In the genomic region with DNA sequence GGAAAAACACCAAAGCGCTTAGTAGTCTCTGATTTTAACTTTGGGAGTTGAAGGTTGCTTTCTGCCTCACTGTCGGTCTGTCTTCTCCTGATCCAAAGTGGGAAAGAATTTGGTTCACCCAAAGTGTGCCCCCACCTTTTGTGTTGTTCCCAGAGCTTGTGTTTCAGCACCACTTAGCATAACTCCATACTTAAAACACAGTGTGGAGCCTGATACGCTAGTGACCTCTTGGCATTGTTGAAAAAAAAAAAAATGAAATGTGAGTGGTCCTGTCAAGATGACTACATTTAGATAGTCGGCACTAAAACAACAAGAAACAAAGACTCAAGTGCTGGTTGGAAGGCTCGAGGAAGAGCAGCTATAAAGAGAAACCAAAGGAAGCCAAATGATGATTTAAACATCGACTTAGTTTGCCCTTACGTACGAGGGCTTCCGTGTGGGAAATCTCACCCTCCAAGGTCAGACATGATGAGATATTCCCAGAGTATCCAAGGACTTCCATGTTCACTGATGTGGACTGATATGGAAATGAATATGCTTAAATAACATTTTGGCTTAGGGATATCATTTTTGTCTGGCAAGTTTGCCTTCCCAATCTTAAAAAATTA, we compare ENCODE assay signal across 1 cellular context.
TF ChIP-seq lines count a peak whose summit lies in the region.

No MANE protein-coding gene starts in this region.

TF ChIP-seq in GM23338, 12 proteins besides CTCF, POLR2A, EP300 and RAD21 (continued from another document):
- TF ChIP-seq, protein P1, sequence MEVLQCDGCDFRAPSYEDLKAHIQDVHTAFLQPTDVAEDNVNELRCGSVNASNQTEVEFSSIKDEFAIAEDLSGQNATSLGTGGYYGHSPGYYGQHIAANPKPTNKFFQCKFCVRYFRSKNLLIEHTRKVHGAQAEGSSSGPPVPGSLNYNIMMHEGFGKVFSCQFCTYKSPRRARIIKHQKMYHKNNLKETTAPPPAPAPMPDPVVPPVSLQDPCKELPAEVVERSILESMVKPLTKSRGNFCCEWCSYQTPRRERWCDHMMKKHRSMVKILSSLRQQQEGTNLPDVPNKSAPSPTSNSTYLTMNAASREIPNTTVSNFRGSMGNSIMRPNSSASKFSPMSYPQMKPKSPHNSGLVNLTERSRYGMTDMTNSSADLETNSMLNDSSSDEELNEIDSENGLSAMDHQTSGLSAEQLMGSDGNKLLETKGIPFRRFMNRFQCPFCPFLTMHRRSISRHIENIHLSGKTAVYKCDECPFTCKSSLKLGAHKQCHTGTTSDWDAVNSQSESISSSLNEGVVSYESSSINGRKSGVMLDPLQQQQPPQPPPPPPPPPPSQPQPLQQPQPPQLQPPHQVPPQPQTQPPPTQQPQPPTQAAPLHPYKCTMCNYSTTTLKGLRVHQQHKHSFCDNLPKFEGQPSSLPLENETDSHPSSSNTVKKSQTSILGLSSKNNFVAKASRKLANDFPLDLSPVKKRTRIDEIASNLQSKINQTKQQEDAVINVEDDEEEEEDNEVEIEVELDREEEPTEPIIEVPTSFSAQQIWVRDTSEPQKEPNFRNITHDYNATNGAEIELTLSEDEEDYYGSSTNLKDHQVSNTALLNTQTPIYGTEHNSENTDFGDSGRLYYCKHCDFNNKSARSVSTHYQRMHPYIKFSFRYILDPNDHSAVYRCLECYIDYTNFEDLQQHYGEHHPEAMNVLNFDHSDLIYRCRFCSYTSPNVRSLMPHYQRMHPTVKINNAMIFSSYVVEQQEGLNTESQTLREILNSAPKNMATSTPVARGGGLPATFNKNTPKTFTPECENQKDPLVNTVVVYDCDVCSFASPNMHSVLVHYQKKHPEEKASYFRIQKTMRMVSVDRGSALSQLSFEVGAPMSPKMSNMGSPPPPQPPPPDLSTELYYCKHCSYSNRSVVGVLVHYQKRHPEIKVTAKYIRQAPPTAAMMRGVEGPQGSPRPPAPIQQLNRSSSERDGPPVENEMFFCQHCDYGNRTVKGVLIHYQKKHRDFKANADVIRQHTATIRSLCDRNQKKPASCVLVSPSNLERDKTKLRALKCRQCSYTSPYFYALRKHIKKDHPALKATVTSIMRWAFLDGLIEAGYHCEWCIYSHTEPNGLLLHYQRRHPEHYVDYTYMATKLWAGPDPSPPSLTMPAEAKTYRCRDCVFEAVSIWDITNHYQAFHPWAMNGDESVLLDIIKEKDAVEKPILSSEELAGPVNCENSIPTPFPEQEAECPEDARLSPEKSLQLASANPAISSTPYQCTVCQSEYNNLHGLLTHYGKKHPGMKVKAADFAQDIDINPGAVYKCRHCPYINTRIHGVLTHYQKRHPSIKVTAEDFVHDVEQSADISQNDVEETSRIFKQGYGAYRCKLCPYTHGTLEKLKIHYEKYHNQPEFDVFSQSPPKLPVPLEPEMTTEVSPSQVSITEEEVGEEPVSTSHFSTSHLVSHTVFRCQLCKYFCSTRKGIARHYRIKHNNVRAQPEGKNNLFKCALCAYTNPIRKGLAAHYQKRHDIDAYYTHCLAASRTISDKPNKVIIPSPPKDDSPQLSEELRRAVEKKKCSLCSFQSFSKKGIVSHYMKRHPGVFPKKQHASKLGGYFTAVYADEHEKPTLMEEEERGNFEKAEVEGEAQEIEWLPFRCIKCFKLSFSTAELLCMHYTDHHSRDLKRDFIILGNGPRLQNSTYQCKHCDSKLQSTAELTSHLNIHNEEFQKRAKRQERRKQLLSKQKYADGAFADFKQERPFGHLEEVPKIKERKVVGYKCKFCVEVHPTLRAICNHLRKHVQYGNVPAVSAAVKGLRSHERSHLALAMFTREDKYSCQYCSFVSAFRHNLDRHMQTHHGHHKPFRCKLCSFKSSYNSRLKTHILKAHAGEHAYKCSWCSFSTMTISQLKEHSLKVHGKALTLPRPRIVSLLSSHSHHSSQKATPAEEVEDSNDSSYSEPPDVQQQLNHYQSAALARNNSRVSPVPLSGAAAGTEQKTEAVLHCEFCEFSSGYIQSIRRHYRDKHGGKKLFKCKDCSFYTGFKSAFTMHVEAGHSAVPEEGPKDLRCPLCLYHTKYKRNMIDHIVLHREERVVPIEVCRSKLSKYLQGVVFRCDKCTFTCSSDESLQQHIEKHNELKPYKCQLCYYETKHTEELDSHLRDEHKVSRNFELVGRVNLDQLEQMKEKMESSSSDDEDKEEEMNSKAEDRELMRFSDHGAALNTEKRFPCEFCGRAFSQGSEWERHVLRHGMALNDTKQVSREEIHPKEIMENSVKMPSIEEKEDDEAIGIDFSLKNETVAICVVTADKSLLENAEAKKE (CRISPR knock-in tag; IDR thresholded peaks at IDR 0.05): no peak
- TF ChIP-seq, protein P2, sequence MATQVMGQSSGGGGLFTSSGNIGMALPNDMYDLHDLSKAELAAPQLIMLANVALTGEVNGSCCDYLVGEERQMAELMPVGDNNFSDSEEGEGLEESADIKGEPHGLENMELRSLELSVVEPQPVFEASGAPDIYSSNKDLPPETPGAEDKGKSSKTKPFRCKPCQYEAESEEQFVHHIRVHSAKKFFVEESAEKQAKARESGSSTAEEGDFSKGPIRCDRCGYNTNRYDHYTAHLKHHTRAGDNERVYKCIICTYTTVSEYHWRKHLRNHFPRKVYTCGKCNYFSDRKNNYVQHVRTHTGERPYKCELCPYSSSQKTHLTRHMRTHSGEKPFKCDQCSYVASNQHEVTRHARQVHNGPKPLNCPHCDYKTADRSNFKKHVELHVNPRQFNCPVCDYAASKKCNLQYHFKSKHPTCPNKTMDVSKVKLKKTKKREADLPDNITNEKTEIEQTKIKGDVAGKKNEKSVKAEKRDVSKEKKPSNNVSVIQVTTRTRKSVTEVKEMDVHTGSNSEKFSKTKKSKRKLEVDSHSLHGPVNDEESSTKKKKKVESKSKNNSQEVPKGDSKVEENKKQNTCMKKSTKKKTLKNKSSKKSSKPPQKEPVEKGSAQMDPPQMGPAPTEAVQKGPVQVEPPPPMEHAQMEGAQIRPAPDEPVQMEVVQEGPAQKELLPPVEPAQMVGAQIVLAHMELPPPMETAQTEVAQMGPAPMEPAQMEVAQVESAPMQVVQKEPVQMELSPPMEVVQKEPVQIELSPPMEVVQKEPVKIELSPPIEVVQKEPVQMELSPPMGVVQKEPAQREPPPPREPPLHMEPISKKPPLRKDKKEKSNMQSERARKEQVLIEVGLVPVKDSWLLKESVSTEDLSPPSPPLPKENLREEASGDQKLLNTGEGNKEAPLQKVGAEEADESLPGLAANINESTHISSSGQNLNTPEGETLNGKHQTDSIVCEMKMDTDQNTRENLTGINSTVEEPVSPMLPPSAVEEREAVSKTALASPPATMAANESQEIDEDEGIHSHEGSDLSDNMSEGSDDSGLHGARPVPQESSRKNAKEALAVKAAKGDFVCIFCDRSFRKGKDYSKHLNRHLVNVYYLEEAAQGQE (IDR thresholded peaks at IDR 0.05; ENCODE audit: unreplicated experiment): no peak
- no peak for TF ChIP-seq POLR2AphosphoS5 (IDR thresholded peaks at IDR 0.05; ENCODE audit: low read depth)
- no peak for TF ChIP-seq EZH2 (IDR thresholded peaks at IDR 0.05; ENCODE audit: low read depth, unreplicated experiment)
- TF ChIP-seq STAT1 (IDR thresholded peaks at IDR 0.05; ENCODE audit: unreplicated experiment): no peak
